17 cellular contexts compared by ENCODE assay signal in genomic region chr3:132629928-132630327, GRCh38. TPM values are rescaled to one million over a fixed set of nuclear protein-coding genes. Genes with fewer than 3 reads are reported as not detected.
A peak's percentile ranks its signal among the peaks of the same experiment; 100 is the strongest.
DNase-seq lines count a peak whose midpoint lies in the region; ATAC-seq, FAIRE-seq and TF ChIP-seq lines count a peak whose summit lies in the region.
"Had no signal": no experiment of that assay in that cellular context is flagged by ENCODE, and none has a peak within 500 bp of the region (broad histone marks: within the 10 kb centered on the region; RNA-seq: fewer than 3 reads in every experiment).

No MANE protein-coding gene starts in this region.

- ATAC-seq in HG02852 (IDR thresholded peaks at IDR 0.05; ENCODE audit: unreplicated experiment) = no peak
- ATAC-seq in HG02623 (IDR thresholded peaks at IDR 0.05; ENCODE audit: unreplicated experiment) = no peak
- ATAC-seq: naive thymus-derived CD4-positive, alpha-beta T cell had no signal

- H3K4me3 Mint-ChIP-seq in HFFc6 (peak overlapping the region; percentile 72), type B pancreatic cell (no peak overlapping the region)
- H3K4me3 Mint-ChIP-seq: central memory CD8-positive, alpha-beta T cell; naive thymus-derived CD4-positive, alpha-beta T cell had no signal

- H3K4me1 Mint-ChIP-seq in HFFc6 (ENCODE audit: low read depth) (peaks cover 40% of the 10 kb centered on the region), type B pancreatic cell (ENCODE audit: unreplicated experiment) (no peaks in the 10 kb centered on the region)
- H3K4me1 Mint-ChIP-seq: central memory CD8-positive, alpha-beta T cell had no signal

- H3K27me3 Mint-ChIP-seq in HFFc6 (ENCODE audit: insufficient read depth) (no peaks in the 10 kb centered on the region; the same call in 1 of the 2 replicates), type B pancreatic cell (no peaks in the 10 kb centered on the region)
- H3K27me3 Mint-ChIP-seq: central memory CD8-positive, alpha-beta T cell; naive thymus-derived CD4-positive, alpha-beta T cell had no signal

- no peaks in the 10 kb centered on the region for H3K9me3 Mint-ChIP-seq in HFFc6
- no peaks in the 10 kb centered on the region for H3K9me3 Mint-ChIP-seq in type B pancreatic cell
- H3K9me3 Mint-ChIP-seq: central memory CD8-positive, alpha-beta T cell; naive thymus-derived CD4-positive, alpha-beta T cell had no signal

- H3K4me3 ChIP-seq in ACC112 (ENCODE audit: low read depth, low read length) = no peak overlapping the region
- no peak overlapping the region for H3K4me3 ChIP-seq in ascending aorta
- H3K4me3 ChIP-seq: esophagus muscularis mucosa, vagina had no signal

- H3K36me3 Mint-ChIP-seq in HFFc6 (ENCODE audit: low read depth) (peaks cover 31% of the 10 kb centered on the region), type B pancreatic cell (peaks cover 13% of the 10 kb centered on the region)

- TF ChIP-seq CTCF in HFFc6 (IDR thresholded peaks at IDR 0.05) (no peak), ascending aorta (IDR thresholded peaks at IDR 0.05) (no peak), type B pancreatic cell (conservative IDR thresholded peaks at IDR 0.05) (no peak)

- peak overlapping the region; percentile 53 for H2AFZ ChIP-seq in ACC112 (ENCODE audit: low read length, unreplicated experiment)

- H3K79me2 ChIP-seq in ACC112 (ENCODE audit: control insufficient read depth, insufficient read depth, low read length, unreplicated experiment) = no peaks in the 10 kb centered on the region

- no peaks in the 10 kb centered on the region for H3K9me3 ChIP-seq in ascending aorta
- H3K9me3 ChIP-seq: esophagus muscularis mucosa, vagina had no signal

- H3K27me3 ChIP-seq in ACC112 (ENCODE audit: insufficient read depth, low read length) (no peaks in the 10 kb centered on the region), ascending aorta (no peaks in the 10 kb centered on the region)
- H3K27me3 ChIP-seq: esophagus muscularis mucosa, vagina had no signal

- no peak for TF ChIP-seq POLR2A in GM12892 (IDR thresholded peaks at IDR 0.05; ENCODE audit: low read depth, low read length)

- H3K27ac Mint-ChIP-seq in HFFc6 (peak overlapping the region; percentile 91), type B pancreatic cell (no peak overlapping the region)
- H3K27ac Mint-ChIP-seq: naive thymus-derived CD4-positive, alpha-beta T cell had no signal

- H3K36me3 ChIP-seq in ACC112 (ENCODE audit: insufficient read depth, low read length) (peaks cover 19% of the 10 kb centered on the region), ascending aorta (peaks cover 0 to 10% of the 10 kb centered on the region in 2 donors)

- FAIRE-seq in GM12892 (lab: Jason Lieb, UNC) = no peak
- FAIRE-seq: kidney had no signal

- H3K27ac ChIP-seq in ACC112 (ENCODE audit: low read depth, low read length) = peak overlapping the region; percentile 75
- H3K27ac ChIP-seq in ascending aorta = peak overlapping the region; percentile 33 to 58
- H3K27ac ChIP-seq: esophagus muscularis mucosa, vagina had no signal

- intact Hi-C loops in ascending aorta (cut with DNase I) = no loop called here

- H3K4me1 ChIP-seq in ACC112 (ENCODE audit: control insufficient read depth, insufficient read depth, low read length, unreplicated experiment) (peaks cover 12% of the 10 kb centered on the region), ascending aorta (peaks cover 0 to 7% of the 10 kb centered on the region in 2 donors)
- H3K4me1 ChIP-seq: esophagus muscularis mucosa, vagina had no signal

- DNase-seq in HFFc6 (peak; percentile 72), ascending aorta (ENCODE audit: low spot score in 2 of 2) (no peak), glomerular visceral epithelial cell (ENCODE audit: extremely low spot score) (peak; percentile 21), type B pancreatic cell (ENCODE audit: extremely low spot score, unreplicated experiment) (no peak), GM12892 (ENCODE audit: insufficient read length) (no peak)
- DNase-seq: activated effector memory CD4-positive, alpha-beta T cell treated with Interleukin-2 at 50 U/mL for 16 hours; DND-41; kidney; naive thymus-derived CD4-positive, alpha-beta T cell; NCI-H510A had no signal

RNA-seq across cellular contexts. Expression of gene ACAD11, which starts 29.7 kb away (rescaled TPM):
- 10 to 100 TPM; 13.3 to 18.5 (median 13.8) TPM for total RNA-seq in HFFc6 (2021; fragmentation: NEBNext Ultra II Directional; extraction: Animal tissue kit (Norgen Biotek cat#: 25700))
- total RNA-seq in ascending aorta (10.7 TPM), type B pancreatic cell (ENCODE audit: low replicate concordance) (10.4 and 14.7 TPM in 2 replicates)
- polyA plus RNA-seq in GM12892 (2012; ENCODE audit: missing spikeins) = 20.9 TPM

RNA-seq across cellular contexts. Expression of gene UBA5, which starts 30.2 kb away (rescaled TPM):
- 10 to 100 TPM; 43.8 to 51.5 (median 48.0) TPM for total RNA-seq in HFFc6 (2021; fragmentation: NEBNext Ultra II Directional; extraction: Animal tissue kit (Norgen Biotek cat#: 25700))
- total RNA-seq in ascending aorta (21.2 TPM), type B pancreatic cell (ENCODE audit: low replicate concordance) (35.9 and 40.6 TPM in 2 replicates)
- 35.5 TPM for polyA plus RNA-seq in GM12892 (2012; ENCODE audit: missing spikeins)

RNA-seq across cellular contexts. Expression of gene ACKR4, which starts 32.9 kb away (rescaled TPM):
- 1 to 10 TPM in 5 of 6 experiments, under 1 TPM in 1; 0.78 to 8.4 (median 7.1) TPM for total RNA-seq in HFFc6 (2021; fragmentation: NEBNext Ultra II Directional; extraction: Animal tissue kit (Norgen Biotek cat#: 25700))
- total RNA-seq in ascending aorta (12.8 TPM), type B pancreatic cell (ENCODE audit: low replicate concordance) (0.29 and 1.9 TPM in 2 replicates)
- polyA plus RNA-seq in GM12892 (2012; ENCODE audit: missing spikeins) = 0.70 TPM
- total RNA-seq: SK-MEL-5, vagina had no signal
- polyA plus RNA-seq: naive thymus-derived CD4-positive, alpha-beta T cell had no signal

Comparison
In these comparisons a context has a peak if more than half of its experiments do, and no peak if none do; other contexts are left out.
1. DNase-seq: peak in HFFc6 (single experiment) and glomerular visceral epithelial cell (single experiment); none in ascending aorta (0 of 2), type B pancreatic cell (single experiment) and GM12892 (single experiment).